22 cellular contexts compared by ENCODE assay signal in the genomic region with DNA sequence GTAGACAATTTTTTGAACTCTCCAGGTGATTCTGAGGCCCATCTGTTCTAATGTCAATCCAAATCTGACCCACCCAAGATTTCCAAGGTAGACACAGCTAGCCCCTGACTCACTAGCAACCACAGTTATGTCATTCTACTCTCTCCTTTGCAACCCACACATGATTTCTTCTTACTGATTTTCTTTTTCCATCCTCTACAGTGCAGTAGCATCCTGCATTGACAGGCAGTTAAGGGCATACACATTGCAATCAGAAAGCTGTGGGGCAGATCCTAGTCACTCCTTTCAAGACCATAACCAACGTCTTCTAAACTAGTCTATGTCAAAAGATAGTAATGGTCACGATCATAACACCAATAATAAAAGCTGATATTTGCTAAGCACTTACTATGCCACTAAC. TPM values are rescaled to one million over a fixed set of nuclear protein-coding genes. Genes with fewer than 3 reads are reported as not detected.
DNase-seq lines count a peak whose midpoint lies in the region; ATAC-seq, FAIRE-seq and TF ChIP-seq lines count a peak whose summit lies in the region.
"Had no signal": no experiment of that assay in that cellular context is flagged by ENCODE, and none has a peak within 500 bp of the region (broad histone marks: within the 10 kb centered on the region; RNA-seq: fewer than 3 reads in every experiment).

No MANE protein-coding gene starts in this region.

- no peak for TF ChIP-seq POLR2A in right lobe of liver (IDR thresholded peaks at IDR 0.05)

- H3K4me3 Mint-ChIP-seq in activated CD4-positive, alpha-beta T cell treated with anti-CD3 and anti-CD28 coated beads for 36 hours: no peak overlapping the region
- no peak overlapping the region for H3K4me3 Mint-ChIP-seq in activated B cell treated with CpG ODN at 0.5 μM for 24 hours
- H3K4me3 Mint-ChIP-seq: T-helper 2 cell treated with Interferon-gamma antibody and Interleukin-4, amounts not matched to agents 5 μg/mL and 100 μg/mL, for 36 hours had no signal

- H3K36me3 Mint-ChIP-seq in activated CD4-positive, alpha-beta T cell treated with anti-CD3 and anti-CD28 coated beads for 36 hours (ENCODE audit: low read depth): no peaks in the 10 kb centered on the region
- peaks cover 2% of the 10 kb centered on the region for H3K36me3 Mint-ChIP-seq in activated B cell treated with CpG ODN at 0.5 μM for 24 hours (ENCODE audit: low read depth)
- H3K36me3 Mint-ChIP-seq: naive B cell had no signal

- intact Hi-C loops in activated CD4-positive, alpha-beta T cell treated with anti-CD3 and anti-CD28 coated beads for 36 hours (cut with DNase I, micrococcal nuclease): loop anchor here (1.0 kb wide), 1 partner anchor 9 kb away; no protein-coding TSS in a partner anchor
- intact Hi-C loops in A673 (cut with micrococcal nuclease; ENCODE audit: unreplicated experiment) (loop anchor here (2.0 kb wide), 1 partner anchor 51 kb away; no protein-coding TSS in a partner anchor), activated B cell treated with CpG ODN at 0.5 μM for 24 hours (cut with micrococcal nuclease) (no loop called here), right lobe of liver (cut with DNase I) (no loop called here)

- H3K4me1 ChIP-seq in A673 (ENCODE audit: insufficient read depth, low read length, poor library complexity, severe bottlenecking): peaks cover 97% of the 10 kb centered on the region
- peaks cover 0 to 63% (median 19%) of the 10 kb centered on the region in 4 donors for H3K4me1 ChIP-seq in right lobe of liver
- peaks cover 3% of the 10 kb centered on the region for H3K4me1 ChIP-seq in foreskin keratinocyte

- H3K36me3 ChIP-seq in A673 (ENCODE audit: insufficient read depth, low read length, poor library complexity, severe bottlenecking): no peaks in the 10 kb centered on the region
- H3K36me3 ChIP-seq in right lobe of liver: no peaks in the 10 kb centered on the region
- H3K36me3 ChIP-seq: ascending aorta, SJCRH30 had no signal

- H3K4me3 ChIP-seq in A673 (ENCODE audit: low read depth, low read length, poor library complexity, severe bottlenecking) (no peak overlapping the region), right lobe of liver (no peak overlapping the region)
- H3K4me3 ChIP-seq: ascending aorta, SJCRH30 had no signal

- 63% methylated on average over 2 of the region's 2 CpGs for WGBS in right lobe of liver (ENCODE audit: insufficient coverage, low coverage, low lambda C conversion rate, missing lambda C conversion rate)

- peak overlapping the region; percentile 61 for H3K27ac Mint-ChIP-seq in activated CD4-positive, alpha-beta T cell treated with anti-CD3 and anti-CD28 coated beads for 36 hours
- H3K27ac Mint-ChIP-seq in activated B cell treated with CpG ODN at 0.5 μM for 24 hours: peak overlapping the region; percentile 9
- H3K27ac Mint-ChIP-seq: T-helper 2 cell treated with Interferon-gamma antibody and Interleukin-4, amounts not matched to agents 5 μg/mL and 100 μg/mL, for 36 hours had no signal

- no peak for FAIRE-seq in frontal cortex (lab: Jason Lieb, UNC)
- FAIRE-seq: islet of Langerhans had no signal

- DNase-seq in activated CD4-positive, alpha-beta T cell treated with anti-CD3 and anti-CD28 coated beads for 36 hours: peak; percentile 27
- DNase-seq in activated CD4-positive, alpha-beta T cell treated with anti-CD3 and anti-CD28 coated beads, Interleukin-2, amount 50 U/mL, for 1 hour: no peak
- DNase-seq in A673 (ENCODE audit: low spot score): no peak
- DNase-seq in activated B cell treated with CpG ODN at 0.5 μM for 24 hours: no peak
- no peak for DNase-seq in right lobe of liver
- DNase-seq in frontal cortex (ENCODE audit: low spot score in 2 of 2): no peak
- no peak for DNase-seq in foreskin keratinocyte
- no peak for DNase-seq in NCI-H82 treated with DMSO at 0.1 percent for 48 hours (lab: John Stamatoyannopoulos, UW; ENCODE audit: unreplicated experiment)
- DNase-seq: activated CD4-positive, CD25-positive, alpha-beta regulatory T cell treated with anti-CD3 and anti-CD28 coated beads, Interleukin-2, amount 50 U/mL, for 72 hours; DMS53; effector memory CD4-positive, alpha-beta T cell; KG1; naive B cell; NCI-H1092; NCI-H69; PC-3; posterior cingulate gyrus; SJCRH30 had no signal

- POLR2A ChIA-PET in activated CD4-positive, alpha-beta T cell treated with anti-CD3 and anti-CD28 coated beads for 36 hours (lab: Charles Lee): interaction anchor here (1.2 kb wide), 1 partner anchor 10 kb away, joined by 5 read pairs; no protein-coding TSS in a partner anchor
- POLR2A ChIA-PET in A673 (lab: Charles Lee; ENCODE audit: low non-redundant PET) (interaction anchor here (0.5 kb wide), 1 partner anchor 21 kb away, joined by 4 read pairs; no protein-coding TSS in a partner anchor), activated B cell treated with CpG ODN at 0.5 μM for 24 hours (lab: Charles Lee) (interaction anchor here (0.6 kb wide), 1 partner anchor 1515 kb away, joined by 11 read pairs; no protein-coding TSS in a partner anchor)

- peaks cover 89% of the 10 kb centered on the region for H3K4me1 Mint-ChIP-seq in activated CD4-positive, alpha-beta T cell treated with anti-CD3 and anti-CD28 coated beads for 36 hours
- peaks cover 95% of the 10 kb centered on the region for H3K4me1 Mint-ChIP-seq in activated B cell treated with CpG ODN at 0.5 μM for 24 hours

- H3K27me3 Mint-ChIP-seq in activated CD4-positive, alpha-beta T cell treated with anti-CD3 and anti-CD28 coated beads for 36 hours: no peaks in the 10 kb centered on the region
- H3K27me3 Mint-ChIP-seq in activated B cell treated with CpG ODN at 0.5 μM for 24 hours: no peaks in the 10 kb centered on the region
- H3K27me3 Mint-ChIP-seq: naive B cell had no signal

- CTCF ChIA-PET in activated CD4-positive, alpha-beta T cell treated with anti-CD3 and anti-CD28 coated beads for 36 hours (lab: Charles Lee): interaction anchor here (0.6 to 2.6 kb wide), 7 partner anchors 9 to 91 kb away, joined by 3 to 7 read pairs (median 3); no protein-coding TSS in a partner anchor
- CTCF ChIA-PET in A673 (lab: Charles Lee): no interaction called here
- CTCF ChIA-PET in activated B cell treated with CpG ODN at 0.5 μM for 24 hours (lab: Charles Lee): no interaction called here

- no TSS peak for BruUV-seq in A673 (replicated peaks; lab: Mats Ljungman, UMichigan)

- H3K9me3 Mint-ChIP-seq in activated CD4-positive, alpha-beta T cell treated with anti-CD3 and anti-CD28 coated beads for 36 hours (ENCODE audit: low read depth): no peaks in the 10 kb centered on the region
- no peaks in the 10 kb centered on the region for H3K9me3 Mint-ChIP-seq in activated B cell treated with CpG ODN at 0.5 μM for 24 hours
- H3K9me3 Mint-ChIP-seq: T-helper 2 cell treated with Interferon-gamma antibody and Interleukin-4, amounts not matched to agents 5 μg/mL and 100 μg/mL, for 36 hours had no signal

- H3K27me3 ChIP-seq in A673 (replicated peaks; ENCODE audit: insufficient read depth, low read depth, low read length, poor library complexity) (no peaks in the 10 kb centered on the region), right lobe of liver (no peaks in the 10 kb centered on the region), foreskin keratinocyte (no peaks in the 10 kb centered on the region)
- H3K27me3 ChIP-seq: ascending aorta, SJCRH30 had no signal

- TF ChIP-seq CTCF in A673 (conservative IDR thresholded peaks at IDR 0.05; ENCODE audit: low read depth, low read length): no peak
- no peak for TF ChIP-seq CTCF in activated B cell treated with CpG ODN at 0.5 μM for 24 hours (IDR thresholded peaks at IDR 0.05)
- no peak for TF ChIP-seq CTCF in right lobe of liver (IDR thresholded peaks at IDR 0.05)
- no peak for TF ChIP-seq CTCF in foreskin keratinocyte (conservative IDR thresholded peaks at IDR 0.05)

- H3K9me3 ChIP-seq in A673 (ENCODE audit: low read depth, low read length, poor library complexity, severe bottlenecking) (no peaks in the 10 kb centered on the region), right lobe of liver (no peaks in the 10 kb centered on the region)
- H3K9me3 ChIP-seq: ascending aorta, SJCRH30 had no signal

- peak overlapping the region; percentile 99 for H3K27ac ChIP-seq in A673 (ENCODE audit: low read depth, low read length, poor library complexity, severe bottlenecking)
- peak overlapping the region; percentile 28 to 74 (median 72) for H3K27ac ChIP-seq in right lobe of liver
- H3K27ac ChIP-seq in foreskin keratinocyte: no peak overlapping the region
- H3K27ac ChIP-seq: ascending aorta, C4-2B, SJCRH30 had no signal

- peak; percentile 93 for ATAC-seq in activated CD4-positive, alpha-beta T cell treated with anti-CD3 and anti-CD28 coated beads for 36 hours
- ATAC-seq in activated B cell treated with CpG ODN at 0.5 μM for 24 hours (ENCODE audit: low read depth) (no peak), right lobe of liver (no peak), foreskin keratinocyte (no peak)
- ATAC-seq: PC-3 had no signal

RNA-seq across cellular contexts. Expression of a gene that starts 54.2 kb away (rescaled TPM):
- total RNA-seq in activated CD4-positive, alpha-beta T cell treated with anti-CD3 and anti-CD28 coated beads for 36 hours: 100 to 1,000 TPM; 100 to 114 TPM
- total RNA-seq in A673 (2021) (318 and 339 TPM in 2 replicates), activated B cell treated with CpG ODN at 0.5 μM for 24 hours (195 and 215 TPM in 2 replicates), right lobe of liver (10 to 100 TPM; 48.0 to 71.6 (median 66.5) TPM), frontal cortex (37.5 TPM), foreskin keratinocyte (60.7 and 67.8 TPM in 2 replicates)
- 17.8 and 18.5 TPM in 2 replicates for polyA plus RNA-seq in foreskin keratinocyte

Comparison
In these comparisons a context has a peak if more than half of its experiments do, and no peak if none do; other contexts are left out.
1. intact Hi-C loops: an anchor here in activated CD4-positive, alpha-beta T cell treated with anti-CD3 and anti-CD28 coated beads for 36 hours (1.0 kb wide) and A673 (2.0 kb wide); none called in activated B cell treated with CpG ODN at 0.5 μM for 24 hours and right lobe of liver.